Comparison of ENCODE assay signal across 15 cellular contexts in genomic region chr3:189275182-189275581, GRCh38.
DNase-seq lines count a peak whose midpoint lies in the region; ATAC-seq and TF ChIP-seq lines count a peak whose summit lies in the region.
"Had no signal": no experiment of that assay in that cellular context is flagged by ENCODE, and none has a peak within 500 bp of the region (broad histone marks: within the 10 kb centered on the region; RNA-seq: fewer than 3 reads in every experiment).

No MANE protein-coding gene starts in this region.

- H3K36me3 ChIP-seq in mammary epithelial cell (ENCODE audit: insufficient read depth, low read length) (no peaks in the 10 kb centered on the region), Loucy (ENCODE audit: insufficient read depth, low read length) (no peaks in the 10 kb centered on the region)
- H3K36me3 ChIP-seq: BLaER1 had no signal

- TF ChIP-seq CTCF in MCF 10A (IDR thresholded peaks at IDR 0.05; ENCODE audit: unreplicated experiment) (no peak), mammary epithelial cell (conservative IDR thresholded peaks at IDR 0.05 in 1 of 2, IDR thresholded peaks at IDR 0.05 in 1 of 2; ENCODE audit: extremely low read depth in 1 of 2, insufficient read depth in 1 of 2, low read depth in 1 of 2, low read length in 2 of 2) (no peak), Loucy (conservative IDR thresholded peaks at IDR 0.05; ENCODE audit: low read length) (no peak)

- DNase-seq in MCF 10A (ENCODE audit: unreplicated experiment): no peak
- no peak for DNase-seq in mammary epithelial cell
- DNase-seq in left colon: no peak
- no peak for DNase-seq in HK-2 (ENCODE audit: unreplicated experiment)
- no peak for DNase-seq in activated CD4-positive, alpha-beta memory T cell treated with anti-CD3 and anti-CD28 coated beads, Interleukin-2, amount 10 ng/mL, durations not matched to agents 7 days and 5 days
- no peak for DNase-seq in AG20443 (ENCODE audit: low spot score)
- DNase-seq: 8988T; ACHN; CD4-positive, alpha-beta memory T cell; GF-D8; GOT3; H9 had no signal

- H2AFZ ChIP-seq in mammary epithelial cell (ENCODE audit: low read depth, low read length) (no peak overlapping the region), Loucy (ENCODE audit: low read length) (peak overlapping the region; percentile 0; the same call in 1 of the 2 replicates)

- H3K27me3 ChIP-seq in mammary epithelial cell (ENCODE audit: insufficient read depth, low read length) (no peaks in the 10 kb centered on the region), Loucy (ENCODE audit: insufficient read depth, low read length, poor library complexity, severe bottlenecking) (no peaks in the 10 kb centered on the region)
- H3K27me3 ChIP-seq: BLaER1 had no signal

- H3K4me3 Mint-ChIP-seq in MCF 10A (ENCODE audit: unreplicated experiment): no peak overlapping the region
- no peak overlapping the region for H3K4me3 Mint-ChIP-seq in activated CD4-positive, alpha-beta memory T cell treated with anti-CD3 and anti-CD28 coated beads, Interleukin-2, amount 10 ng/mL, durations not matched to agents 7 days and 5 days
- H3K4me3 Mint-ChIP-seq: H9 had no signal

- H3K4me2 ChIP-seq in mammary epithelial cell (ENCODE audit: insufficient read depth, low read depth, low read length): no peak overlapping the region
- no peak overlapping the region for H3K4me2 ChIP-seq in Loucy (ENCODE audit: low read depth, low read length, poor library complexity, severe bottlenecking)
- H3K4me2 ChIP-seq: BLaER1 had no signal

- ATAC-seq in left colon: peak; percentile 91

- POLR2A ChIA-PET in MCF 10A (lab: Yijun Ruan, JAX): interaction anchor here (1.0 to 10.8 kb wide), 14 partner anchors 28 to 673 kb away, joined by 3 to 495 read pairs (median 10); no protein-coding TSS in a partner anchor
- POLR2A ChIA-PET in activated CD4-positive, alpha-beta memory T cell treated with anti-CD3 and anti-CD28 coated beads, Interleukin-2, amount 10 ng/mL, durations not matched to agents 7 days and 5 days (lab: Charles Lee): no interaction called here

- H3K4me1 ChIP-seq in mammary epithelial cell (ENCODE audit: insufficient read depth, low read length) (peaks cover 46% of the 10 kb centered on the region), Loucy (ENCODE audit: insufficient read depth, low read length, poor library complexity, severe bottlenecking) (peaks cover 47% of the 10 kb centered on the region)

- no peaks in the 10 kb centered on the region for H3F3A ChIP-seq in Loucy (ENCODE audit: low read depth)

- no peaks in the 10 kb centered on the region for H3K9me3 ChIP-seq in mammary epithelial cell (replicated peaks; ENCODE audit: insufficient read depth, low read length)
- H3K9me3 ChIP-seq in Loucy (ENCODE audit: insufficient read depth, low read depth, low read length): no peaks in the 10 kb centered on the region
- H3K9me3 ChIP-seq: BLaER1 had no signal

- no peaks in the 10 kb centered on the region for H3K27me3 Mint-ChIP-seq in MCF 10A (ENCODE audit: insufficient read depth, unreplicated experiment)
- no peaks in the 10 kb centered on the region for H3K27me3 Mint-ChIP-seq in activated CD4-positive, alpha-beta memory T cell treated with anti-CD3 and anti-CD28 coated beads, Interleukin-2, amount 10 ng/mL, durations not matched to agents 7 days and 5 days

- H3K27ac ChIP-seq in mammary epithelial cell (ENCODE audit: insufficient read depth, low read depth, low read length): no peak overlapping the region
- H3K27ac ChIP-seq: BLaER1 had no signal

- H3K27ac Mint-ChIP-seq in MCF 10A (ENCODE audit: low read depth, unreplicated experiment): peak overlapping the region; percentile 50
- no peak overlapping the region for H3K27ac Mint-ChIP-seq in activated CD4-positive, alpha-beta memory T cell treated with anti-CD3 and anti-CD28 coated beads, Interleukin-2, amount 10 ng/mL, durations not matched to agents 7 days and 5 days
- H3K27ac Mint-ChIP-seq: H9 had no signal

- no peaks in the 10 kb centered on the region for H3K9me2 ChIP-seq in Loucy (replicated peaks; ENCODE audit: low read depth, low read length)

- BruUV-seq in MCF 10A (replicated peaks; lab: Mats Ljungman, UMichigan) (no TSS peak), mammary epithelial cell (replicated peaks; lab: Mats Ljungman, UMichigan) (no TSS peak)

- in situ Hi-C loops in mammary epithelial cell (cut with MboI; ENCODE audit: low sequenced_read_pairs in 2 of 2): loop anchor here (10.0 kb wide), 2 partner anchors 310 to 520 kb away; no protein-coding TSS in a partner anchor

- peaks cover 7% of the 10 kb centered on the region for H3K36me3 Mint-ChIP-seq in MCF 10A (ENCODE audit: insufficient read depth, unreplicated experiment)
- H3K36me3 Mint-ChIP-seq in activated CD4-positive, alpha-beta memory T cell treated with anti-CD3 and anti-CD28 coated beads, Interleukin-2, amount 10 ng/mL, durations not matched to agents 7 days and 5 days (ENCODE audit: low read depth): peaks cover 4% of the 10 kb centered on the region
- H3K36me3 Mint-ChIP-seq: CD14-positive monocyte; CD4-positive, alpha-beta memory T cell had no signal

- CTCF ChIA-PET in MCF 10A (lab: Yijun Ruan, JAX) (interaction anchor here (0.5 to 0.8 kb wide), 3 partner anchors 35 to 90 kb away, joined by 3 read pairs; no protein-coding TSS in a partner anchor), mammary epithelial cell (lab: Charles Lee; ENCODE audit: low non-redundant PET) (no interaction called here)
- CTCF ChIA-PET in activated CD4-positive, alpha-beta memory T cell treated with anti-CD3 and anti-CD28 coated beads, Interleukin-2, amount 10 ng/mL, durations not matched to agents 7 days and 5 days (lab: Charles Lee): no interaction called here

- intact Hi-C loops in MCF 10A (cut with micrococcal nuclease) (no loop called here), mammary epithelial cell (cut with micrococcal nuclease) (no loop called here), left colon (cut with DNase I, micrococcal nuclease) (loop anchor here in 1 of 2 donors (10.0 kb wide), 1 partner anchor 670 kb away; no protein-coding TSS in a partner anchor)

- H3K79me2 ChIP-seq in mammary epithelial cell (ENCODE audit: insufficient read depth, low read length) (no peaks in the 10 kb centered on the region), Loucy (ENCODE audit: insufficient read depth, low read length) (no peaks in the 10 kb centered on the region)

- H4K20me1 ChIP-seq in mammary epithelial cell (ENCODE audit: insufficient read depth, low read length) (no peaks in the 10 kb centered on the region), Loucy (ENCODE audit: insufficient read depth, low read length, poor library complexity, severe bottlenecking) (no peaks in the 10 kb centered on the region)
- H4K20me1 ChIP-seq: BLaER1 had no signal

- H3K4me3 ChIP-seq in mammary epithelial cell (replicated peaks in 1 of 3; ENCODE audit: insufficient read depth in 1 of 3, low read depth in 2 of 3, low read length in 3 of 3): no peak overlapping the region
- H3K4me3 ChIP-seq in Loucy (ENCODE audit: low read length, poor library complexity, severe bottlenecking): no peak overlapping the region
- H3K4me3 ChIP-seq: BLaER1 had no signal

- dilution Hi-C loops in mammary epithelial cell (cut with HindIII; ENCODE audit: low sequenced_read_pairs): no loop called here

- peaks cover 44% of the 10 kb centered on the region for H3K4me1 Mint-ChIP-seq in MCF 10A (ENCODE audit: insufficient read depth, unreplicated experiment)
- H3K4me1 Mint-ChIP-seq in activated CD4-positive, alpha-beta memory T cell treated with anti-CD3 and anti-CD28 coated beads, Interleukin-2, amount 10 ng/mL, durations not matched to agents 7 days and 5 days: peaks cover 34% of the 10 kb centered on the region

- 97% methylated on average over 2 of the region's 2 CpGs for WGBS in mammary epithelial cell (ENCODE audit: low coverage, missing lambda C conversion rate)

- H3K9ac ChIP-seq in mammary epithelial cell (ENCODE audit: insufficient read depth, low read length): no peak overlapping the region
- no peak overlapping the region for H3K9ac ChIP-seq in Loucy (ENCODE audit: low read depth, low read length, poor library complexity, severe bottlenecking)
- H3K9ac ChIP-seq: BLaER1 had no signal

- no peaks in the 10 kb centered on the region for H3K9me3 Mint-ChIP-seq in MCF 10A (ENCODE audit: unreplicated experiment)
- H3K9me3 Mint-ChIP-seq in activated CD4-positive, alpha-beta memory T cell treated with anti-CD3 and anti-CD28 coated beads, Interleukin-2, amount 10 ng/mL, durations not matched to agents 7 days and 5 days: peaks cover 3% of the 10 kb centered on the region
- H3K9me3 Mint-ChIP-seq: H9 had no signal
